ENCODE assay signal across 32 cellular contexts in genomic region chr4:176139518-176139917, GRCh38. TPM values are rescaled to one million over a fixed set of nuclear protein-coding genes. Genes with fewer than 3 reads are reported as not detected.
"Had no signal": no experiment of that assay in that cellular context is flagged by ENCODE, and none has a peak within 500 bp of the region (broad histone marks: within the 10 kb centered on the region; RNA-seq: fewer than 3 reads in every experiment).

No MANE protein-coding gene starts in this region.

- H3K9me3 ChIP-seq: adrenal gland, body of pancreas, breast epithelium had no signal

- H3K36me3 ChIP-seq: adrenal gland, brain microvascular endothelial cell, breast epithelium had no signal

- H3K4me1 ChIP-seq: adrenal gland, body of pancreas, breast epithelium had no signal

- H3K27ac ChIP-seq: adrenal gland, body of pancreas, brain microvascular endothelial cell, breast epithelium, VCaP had no signal

- DNase-seq: activated B cell treated with CpG ODN at 0.5 μM for 24 hours; activated CD4-positive, alpha-beta memory T cell treated with anti-CD3 and anti-CD28 coated beads, Interleukin-2, amount 10 ng/mL, durations not matched to agents 7 days and 5 days; activated CD4-positive, alpha-beta T cell treated with anti-CD3 and anti-CD28 coated beads for 4 hours; activated CD4-positive, alpha-beta T cell treated with anti-CD3 and anti-CD28 coated beads, Interleukin-2, amount 10 ng/mL, durations not matched to agents 24 days and 14 days; activated CD4-positive, alpha-beta T cell treated with anti-CD3 and anti-CD28 coated beads, Interleukin-2, amount 50 U/mL, for 48 hours; activated CD4-positive, CD25-positive, alpha-beta regulatory T cell treated with anti-CD3 and anti-CD28 coated beads, Interleukin-2, amount 50 U/mL, for 72 hours; activated CD8-positive, alpha-beta memory T cell treated with anti-CD3 and anti-CD28 coated beads for 24 hours; activated CD8-positive, alpha-beta memory T cell treated with anti-CD3 and anti-CD28 coated beads, Interleukin-2, amount 10 ng/mL, durations not matched to agents 7 days and 5 days; activated CD8-positive, alpha-beta memory T cell treated with anti-CD3 and anti-CD28 coated beads, Interleukin-2, amount 50 U/mL, for 48 hours; activated CD8-positive, alpha-beta T cell treated with anti-CD3 and anti-CD28 coated beads, Interleukin-2, amount 10 ng/mL, durations not matched to agents 7 days and 5 days; activated effector memory CD4-positive, alpha-beta T cell treated with anti-CD3 and anti-CD28 coated beads, Interleukin-2, amount 50 U/mL, for 16 hours; activated gamma-delta T cell treated with Interleukin-2 at 50 U/mL for 16 hours; activated naive CD4-positive, alpha-beta T cell; activated naive CD4-positive, alpha-beta T cell treated with anti-CD3 and anti-CD28 coated beads for 36 hours; activated naive CD4-positive, alpha-beta T cell treated with anti-CD3 and anti-CD28 coated beads, Interleukin-2, amount 50 U/mL, for 16 hours; activated naive CD8-positive, alpha-beta T cell treated with anti-CD3 and anti-CD28 coated beads for 36 hours; activated T-cell treated with anti-CD3 and anti-CD28 coated beads, Interleukin-2, amount 50 U/mL, for 24 hours; activated T-cell treated with anti-CD3 and anti-CD28 coated beads, Interleukin-2, amount 50 U/mL, for 48 hours; adrenal gland; amniotic stem cell; aorta; body of pancreas; brain microvascular endothelial cell; central memory CD4-positive, alpha-beta T cell; T-helper 1 cell; T-helper 2 cell; T-helper 9 cell had no signal

- H3K4me1 Mint-ChIP-seq: activated B cell treated with CpG ODN at 0.5 μM for 24 hours; activated CD4-positive, alpha-beta memory T cell treated with anti-CD3 and anti-CD28 coated beads, Interleukin-2, amount 10 ng/mL, durations not matched to agents 7 days and 5 days; activated CD4-positive, alpha-beta T cell treated with anti-CD3 and anti-CD28 coated beads, Interleukin-2, amount 10 ng/mL, durations not matched to agents 24 days and 14 days; activated CD8-positive, alpha-beta memory T cell treated with anti-CD3 and anti-CD28 coated beads, Interleukin-2, amount 10 ng/mL, durations not matched to agents 7 days and 5 days; activated naive CD8-positive, alpha-beta T cell treated with anti-CD3 and anti-CD28 coated beads for 36 hours had no signal

- H3K4me3 Mint-ChIP-seq: activated B cell treated with CpG ODN at 0.5 μM for 24 hours; activated CD4-positive, alpha-beta memory T cell treated with anti-CD3 and anti-CD28 coated beads, Interleukin-2, amount 10 ng/mL, durations not matched to agents 7 days and 5 days; activated CD4-positive, alpha-beta T cell treated with anti-CD3 and anti-CD28 coated beads, Interleukin-2, amount 10 ng/mL, durations not matched to agents 24 days and 14 days; activated CD8-positive, alpha-beta memory T cell treated with anti-CD3 and anti-CD28 coated beads, Interleukin-2, amount 10 ng/mL, durations not matched to agents 7 days and 5 days; activated CD8-positive, alpha-beta T cell treated with anti-CD3 and anti-CD28 coated beads, Interleukin-2, amount 10 ng/mL, durations not matched to agents 7 days and 5 days; activated naive CD4-positive, alpha-beta T cell treated with anti-CD3 and anti-CD28 coated beads for 36 hours; activated naive CD8-positive, alpha-beta T cell treated with anti-CD3 and anti-CD28 coated beads for 36 hours; activated T-cell treated with anti-CD3 and anti-CD28 coated beads, Interleukin-2, amount 50 U/mL, for 24 hours; T-helper 1 cell treated with Interleukin-12 subunit alpha and Interleukin-12 subunit beta and Interleukin-4 antibody, amounts not matched to agents 30 μg/mL and 1 μg/mL, for 36 hours; T-helper 2 cell treated with Interferon-gamma antibody and Interleukin-4, amounts not matched to agents 5 μg/mL and 100 μg/mL, for 36 hours had no signal

- H3K9me3 Mint-ChIP-seq: activated B cell treated with CpG ODN at 0.5 μM for 24 hours; activated CD4-positive, alpha-beta memory T cell treated with anti-CD3 and anti-CD28 coated beads, Interleukin-2, amount 10 ng/mL, durations not matched to agents 7 days and 5 days; activated CD4-positive, alpha-beta T cell treated with anti-CD3 and anti-CD28 coated beads, Interleukin-2, amount 10 ng/mL, durations not matched to agents 24 days and 14 days; activated naive CD4-positive, alpha-beta T cell treated with anti-CD3 and anti-CD28 coated beads for 36 hours; activated naive CD4-positive, alpha-beta T cell treated with anti-CD3 and anti-CD28 coated beads, Interleukin-2, amount 50 U/mL, for 72 hours; activated naive CD8-positive, alpha-beta T cell treated with anti-CD3 and anti-CD28 coated beads for 36 hours; activated T-cell treated with anti-CD3 and anti-CD28 coated beads, Interleukin-2, amount 50 U/mL, for 24 hours; T-helper 1 cell treated with Interleukin-12 subunit alpha and Interleukin-12 subunit beta and Interleukin-4 antibody, amounts not matched to agents 30 μg/mL and 1 μg/mL, for 36 hours; T-helper 2 cell treated with Interferon-gamma antibody and Interleukin-4, amounts not matched to agents 5 μg/mL and 100 μg/mL, for 36 hours had no signal

- H3K27me3 ChIP-seq: adrenal gland, body of pancreas, brain microvascular endothelial cell, breast epithelium had no signal

- ATAC-seq: activated CD8-positive, alpha-beta memory T cell treated with anti-CD3 and anti-CD28 coated beads, Interleukin-2, amount 10 ng/mL, durations not matched to agents 7 days and 5 days; activated CD8-positive, alpha-beta T cell treated with anti-CD3 and anti-CD28 coated beads, Interleukin-2, amount 10 ng/mL, durations not matched to agents 7 days and 5 days; activated naive CD4-positive, alpha-beta T cell treated with anti-CD3 and anti-CD28 coated beads, Interleukin-2, amount 50 U/mL, for 72 hours; body of pancreas had no signal

- H3K36me3 Mint-ChIP-seq: activated CD8-positive, alpha-beta memory T cell treated with anti-CD3 and anti-CD28 coated beads, Interleukin-2, amount 10 ng/mL, durations not matched to agents 7 days and 5 days; activated naive CD4-positive, alpha-beta T cell treated with anti-CD3 and anti-CD28 coated beads, Interleukin-2, amount 50 U/mL, for 72 hours; activated naive CD8-positive, alpha-beta T cell treated with anti-CD3 and anti-CD28 coated beads for 36 hours had no signal

- H3K27me3 Mint-ChIP-seq: activated B cell treated with CpG ODN at 0.5 μM for 24 hours; activated CD4-positive, alpha-beta T cell treated with anti-CD3 and anti-CD28 coated beads, Interleukin-2, amount 10 ng/mL, durations not matched to agents 24 days and 14 days; activated naive CD8-positive, alpha-beta T cell treated with anti-CD3 and anti-CD28 coated beads for 36 hours; activated T-cell treated with anti-CD3 and anti-CD28 coated beads, Interleukin-2, amount 50 U/mL, for 24 hours had no signal

- H3K27ac Mint-ChIP-seq: activated B cell treated with CpG ODN at 0.5 μM for 24 hours; activated CD4-positive, alpha-beta memory T cell treated with anti-CD3 and anti-CD28 coated beads, Interleukin-2, amount 10 ng/mL, durations not matched to agents 7 days and 5 days; activated CD4-positive, alpha-beta T cell treated with anti-CD3 and anti-CD28 coated beads, Interleukin-2, amount 10 ng/mL, durations not matched to agents 24 days and 14 days; activated CD8-positive, alpha-beta memory T cell treated with anti-CD3 and anti-CD28 coated beads, Interleukin-2, amount 10 ng/mL, durations not matched to agents 7 days and 5 days; activated CD8-positive, alpha-beta T cell treated with anti-CD3 and anti-CD28 coated beads, Interleukin-2, amount 10 ng/mL, durations not matched to agents 7 days and 5 days; activated naive CD4-positive, alpha-beta T cell treated with anti-CD3 and anti-CD28 coated beads for 36 hours; activated naive CD4-positive, alpha-beta T cell treated with anti-CD3 and anti-CD28 coated beads, Interleukin-2, amount 50 U/mL, for 72 hours; activated naive CD8-positive, alpha-beta T cell treated with anti-CD3 and anti-CD28 coated beads for 36 hours; activated T-cell treated with anti-CD3 and anti-CD28 coated beads, Interleukin-2, amount 50 U/mL, for 24 hours; T-helper 1 cell treated with Interleukin-12 subunit alpha and Interleukin-12 subunit beta and Interleukin-4 antibody, amounts not matched to agents 30 μg/mL and 1 μg/mL, for 36 hours; T-helper 2 cell treated with Interferon-gamma antibody and Interleukin-4, amounts not matched to agents 5 μg/mL and 100 μg/mL, for 36 hours had no signal

- H3K4me3 ChIP-seq: adrenal gland, body of pancreas, breast epithelium had no signal

RNA-seq across cellular contexts. Expression of gene SPATA4, which starts 55.9 kb away (rescaled TPM):
- total RNA-seq: activated B cell treated with CpG ODN at 0.5 μM for 24 hours; activated CD4-positive, alpha-beta memory T cell treated with anti-CD3 and anti-CD28 coated beads, Interleukin-2, amount 10 ng/mL, durations not matched to agents 7 days and 5 days; activated CD4-positive, alpha-beta T cell treated with anti-CD3 and anti-CD28 coated beads, Interleukin-2, amount 10 ng/mL, durations not matched to agents 24 days and 14 days; activated CD8-positive, alpha-beta memory T cell treated with anti-CD3 and anti-CD28 coated beads, Interleukin-2, amount 10 ng/mL, durations not matched to agents 7 days and 5 days; activated CD8-positive, alpha-beta T cell treated with anti-CD3 and anti-CD28 coated beads, Interleukin-2, amount 10 ng/mL, durations not matched to agents 7 days and 5 days; activated naive CD4-positive, alpha-beta T cell treated with anti-CD3 and anti-CD28 coated beads for 36 hours; activated naive CD8-positive, alpha-beta T cell treated with anti-CD3 and anti-CD28 coated beads for 36 hours; aorta; body of pancreas had no signal
- polyA plus RNA-seq: aorta had no signal
